ENCODE assay signal across 1 cellular context in the genomic region with DNA sequence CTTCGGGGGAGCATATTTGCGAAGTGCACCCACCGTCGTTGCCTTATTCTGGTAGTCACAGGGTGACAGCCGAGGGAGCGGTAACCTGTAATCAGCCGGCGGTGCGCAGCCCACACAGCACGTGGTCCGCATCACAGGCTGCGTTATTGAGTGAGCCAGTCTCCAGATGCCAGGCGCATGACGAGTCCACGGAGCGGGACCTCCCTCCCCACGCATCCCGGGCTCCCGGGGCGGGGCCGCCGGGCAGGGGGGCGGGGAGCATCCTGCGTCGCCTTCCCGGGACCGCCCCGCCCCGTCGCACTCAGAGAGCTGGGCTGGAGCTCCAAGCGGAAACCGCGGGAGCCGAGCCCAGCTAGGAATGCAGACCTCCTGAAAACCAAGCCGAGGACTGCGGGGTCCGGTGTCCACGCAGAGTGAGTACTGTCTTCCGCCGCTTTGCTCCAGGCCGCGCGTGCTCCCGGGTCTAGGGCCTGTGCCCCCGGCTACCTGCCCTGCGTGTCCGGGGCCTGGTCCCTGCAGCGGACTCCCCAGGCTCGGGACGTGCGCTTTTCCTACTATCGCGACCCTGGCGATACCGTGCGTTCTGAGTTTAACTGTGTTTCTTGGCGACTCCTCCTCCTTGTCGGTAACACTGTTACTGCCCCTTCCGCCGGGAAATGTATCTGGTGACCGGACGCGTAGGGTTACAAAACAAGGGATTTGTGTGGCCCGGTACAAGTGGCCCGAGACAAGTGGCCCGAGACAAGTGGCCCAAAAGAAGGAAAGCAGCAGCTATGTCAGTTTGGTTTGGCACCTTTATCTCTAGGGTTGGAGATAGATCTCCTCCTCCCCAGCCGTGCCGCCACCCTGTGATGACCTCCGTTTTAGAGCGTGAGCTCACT.
A peak's percentile ranks its signal among the peaks of the same experiment; 100 is the strongest.
TF ChIP-seq lines count a peak whose summit lies in the region.

No MANE protein-coding gene starts in this region.

TF ChIP-seq in K562, 482 proteins besides CTCF, POLR2A, EP300 and RAD21 (continued from another document and continues in another):
- TF ChIP-seq JUND (IDR thresholded peaks at IDR 0.05; ENCODE audit: borderline replicate concordance, low read depth, low read length) (peak; percentile 73), JUND (tag; IDR thresholded peaks at IDR 0.05; ENCODE audit: borderline replicate concordance, low read depth, low read length) (no peak; the same call in 2 of the 3 replicates), CC2D1A (IDR thresholded peaks at IDR 0.05) (no peak), DNMT1 (IDR thresholded peaks at IDR 0.05) (no peak), TGIF2 (CRISPR knock-in tag; IDR thresholded peaks at IDR 0.05) (0 out of 2 replicates have a peak, but pooled peaks have one; percentile 50), ASH1L (IDR thresholded peaks at IDR 0.05; ENCODE audit: borderline replicate concordance, low read depth, partially characterized antibody) (no peak), PHF20 (IDR thresholded peaks at IDR 0.05; ENCODE audit: partially characterized antibody) (peak; percentile 46), HMBOX1 (IDR thresholded peaks at IDR 0.05) (peak; percentile 11; the same call in 1 of the 2 replicates), BDP1 (IDR thresholded peaks at IDR 0.05; ENCODE audit: insufficient read depth, insufficient read length) (no peak), NFIX (CRISPR knock-in tag; IDR thresholded peaks at IDR 0.05; ENCODE audit: low read depth) (no peak), CHD4 (IDR thresholded peaks at IDR 0.05; ENCODE audit: insufficient read depth, insufficient replicate concordance, low read depth, low read length, poor library complexity, severe bottlenecking) (no peak), NELFE (IDR thresholded peaks at IDR 0.05; ENCODE audit: insufficient read depth, insufficient read length) (no peak), SNRNP70 (optimal IDR thresholded peaks at IDR 0.05; ENCODE audit: low read depth, low read length) (no peak), ZNF518B (CRISPR knock-in tag; IDR thresholded peaks at IDR 0.05) (no peak), ZNF175 (CRISPR knock-in tag; IDR thresholded peaks at IDR 0.05; ENCODE audit: low read depth) (0 out of 2 replicates have a peak, but pooled peaks have one; percentile 20), TCF7 (IDR thresholded peaks at IDR 0.05; ENCODE audit: borderline replicate concordance) (no peak), DIDO1 (tag; IDR thresholded peaks at IDR 0.05; ENCODE audit: low read depth) (no peak), DMBX1 (CRISPR knock-in tag; IDR thresholded peaks at IDR 0.05; ENCODE audit: borderline replicate concordance) (0 out of 2 replicates have a peak, but pooled peaks have one; percentile 43), ZNF592 (IDR thresholded peaks at IDR 0.05) (peak; percentile 88), TFAM (CRISPR knock-in tag; conservative IDR thresholded peaks at IDR 0.05) (no peak), SRF (CRISPR knock-in tag; IDR thresholded peaks at IDR 0.05) (peak in 1 of 2 experiments; percentile 49; a peak in 1 of 4 replicates), NFATC3 (IDR thresholded peaks at IDR 0.05) (peak; percentile 30; the same call in 1 of the 2 replicates), CBFB (CRISPR knock-in tag; IDR thresholded peaks at IDR 0.05) (no peak; the same call in 1 of the 2 replicates), POLR3A (IDR thresholded peaks at IDR 0.05; ENCODE audit: borderline replicate concordance, extremely low read depth, insufficient read depth, insufficient read length) (no peak), ZBTB49 (CRISPR knock-in tag; IDR thresholded peaks at IDR 0.05; ENCODE audit: borderline replicate concordance) (no peak), EWSR1 (IDR thresholded peaks at IDR 0.05; ENCODE audit: borderline replicate concordance, low read depth, partially characterized antibody) (no peak), POLR2B (IDR thresholded peaks at IDR 0.05; ENCODE audit: low read depth, partially characterized antibody) (peak; percentile 57), COPS2 (conservative IDR thresholded peaks at IDR 0.05) (no peak), HDGF (IDR thresholded peaks at IDR 0.05) (no peak), RB1 (IDR thresholded peaks at IDR 0.05; ENCODE audit: low read depth) (peak; percentile 72), TEAD2 (tag; IDR thresholded peaks at IDR 0.05) (no peak), CHD1 (IDR thresholded peaks at IDR 0.05; ENCODE audit: low read length) (peak; percentile 38)
- TF ChIP-seq, protein P1, sequence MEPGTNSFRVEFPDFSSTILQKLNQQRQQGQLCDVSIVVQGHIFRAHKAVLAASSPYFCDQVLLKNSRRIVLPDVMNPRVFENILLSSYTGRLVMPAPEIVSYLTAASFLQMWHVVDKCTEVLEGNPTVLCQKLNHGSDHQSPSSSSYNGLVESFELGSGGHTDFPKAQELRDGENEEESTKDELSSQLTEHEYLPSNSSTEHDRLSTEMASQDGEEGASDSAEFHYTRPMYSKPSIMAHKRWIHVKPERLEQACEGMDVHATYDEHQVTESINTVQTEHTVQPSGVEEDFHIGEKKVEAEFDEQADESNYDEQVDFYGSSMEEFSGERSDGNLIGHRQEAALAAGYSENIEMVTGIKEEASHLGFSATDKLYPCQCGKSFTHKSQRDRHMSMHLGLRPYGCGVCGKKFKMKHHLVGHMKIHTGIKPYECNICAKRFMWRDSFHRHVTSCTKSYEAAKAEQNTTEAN (CRISPR knock-in tag; IDR thresholded peaks at IDR 0.05), result peak; percentile 43; the same call in 1 of the 2 replicates
- TF ChIP-seq, protein P2, sequence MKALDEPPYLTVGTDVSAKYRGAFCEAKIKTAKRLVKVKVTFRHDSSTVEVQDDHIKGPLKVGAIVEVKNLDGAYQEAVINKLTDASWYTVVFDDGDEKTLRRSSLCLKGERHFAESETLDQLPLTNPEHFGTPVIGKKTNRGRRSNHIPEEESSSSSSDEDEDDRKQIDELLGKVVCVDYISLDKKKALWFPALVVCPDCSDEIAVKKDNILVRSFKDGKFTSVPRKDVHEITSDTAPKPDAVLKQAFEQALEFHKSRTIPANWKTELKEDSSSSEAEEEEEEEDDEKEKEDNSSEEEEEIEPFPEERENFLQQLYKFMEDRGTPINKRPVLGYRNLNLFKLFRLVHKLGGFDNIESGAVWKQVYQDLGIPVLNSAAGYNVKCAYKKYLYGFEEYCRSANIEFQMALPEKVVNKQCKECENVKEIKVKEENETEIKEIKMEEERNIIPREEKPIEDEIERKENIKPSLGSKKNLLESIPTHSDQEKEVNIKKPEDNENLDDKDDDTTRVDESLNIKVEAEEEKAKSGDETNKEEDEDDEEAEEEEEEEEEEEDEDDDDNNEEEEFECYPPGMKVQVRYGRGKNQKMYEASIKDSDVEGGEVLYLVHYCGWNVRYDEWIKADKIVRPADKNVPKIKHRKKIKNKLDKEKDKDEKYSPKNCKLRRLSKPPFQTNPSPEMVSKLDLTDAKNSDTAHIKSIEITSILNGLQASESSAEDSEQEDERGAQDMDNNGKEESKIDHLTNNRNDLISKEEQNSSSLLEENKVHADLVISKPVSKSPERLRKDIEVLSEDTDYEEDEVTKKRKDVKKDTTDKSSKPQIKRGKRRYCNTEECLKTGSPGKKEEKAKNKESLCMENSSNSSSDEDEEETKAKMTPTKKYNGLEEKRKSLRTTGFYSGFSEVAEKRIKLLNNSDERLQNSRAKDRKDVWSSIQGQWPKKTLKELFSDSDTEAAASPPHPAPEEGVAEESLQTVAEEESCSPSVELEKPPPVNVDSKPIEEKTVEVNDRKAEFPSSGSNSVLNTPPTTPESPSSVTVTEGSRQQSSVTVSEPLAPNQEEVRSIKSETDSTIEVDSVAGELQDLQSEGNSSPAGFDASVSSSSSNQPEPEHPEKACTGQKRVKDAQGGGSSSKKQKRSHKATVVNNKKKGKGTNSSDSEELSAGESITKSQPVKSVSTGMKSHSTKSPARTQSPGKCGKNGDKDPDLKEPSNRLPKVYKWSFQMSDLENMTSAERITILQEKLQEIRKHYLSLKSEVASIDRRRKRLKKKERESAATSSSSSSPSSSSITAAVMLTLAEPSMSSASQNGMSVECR (CRISPR knock-in tag; IDR thresholded peaks at IDR 0.05), result peak; percentile 55; the same call in 1 of the 2 replicates
- TF ChIP-seq, protein P3, sequence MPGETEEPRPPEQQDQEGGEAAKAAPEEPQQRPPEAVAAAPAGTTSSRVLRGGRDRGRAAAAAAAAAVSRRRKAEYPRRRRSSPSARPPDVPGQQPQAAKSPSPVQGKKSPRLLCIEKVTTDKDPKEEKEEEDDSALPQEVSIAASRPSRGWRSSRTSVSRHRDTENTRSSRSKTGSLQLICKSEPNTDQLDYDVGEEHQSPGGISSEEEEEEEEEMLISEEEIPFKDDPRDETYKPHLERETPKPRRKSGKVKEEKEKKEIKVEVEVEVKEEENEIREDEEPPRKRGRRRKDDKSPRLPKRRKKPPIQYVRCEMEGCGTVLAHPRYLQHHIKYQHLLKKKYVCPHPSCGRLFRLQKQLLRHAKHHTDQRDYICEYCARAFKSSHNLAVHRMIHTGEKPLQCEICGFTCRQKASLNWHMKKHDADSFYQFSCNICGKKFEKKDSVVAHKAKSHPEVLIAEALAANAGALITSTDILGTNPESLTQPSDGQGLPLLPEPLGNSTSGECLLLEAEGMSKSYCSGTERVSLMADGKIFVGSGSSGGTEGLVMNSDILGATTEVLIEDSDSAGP (CRISPR knock-in tag; IDR thresholded peaks at IDR 0.05), result peak; percentile 74; the same call in 1 of the 2 replicates
